Comparison of ENCODE assay signal across 21 cellular contexts in genomic region chr1:90480271-90480835, GRCh38.
"Had no signal": no experiment of that assay in that cellular context is flagged by ENCODE, and none has a peak within 500 bp of the region (broad histone marks: within the 10 kb centered on the region; RNA-seq: fewer than 3 reads in every experiment).

No MANE protein-coding gene starts in this region.

- DNase-seq: IMR-90, Karpas-422, KG1, MM.1S, NCI-H1092 treated with DMSO at 0.1 percent for 48 hours, NCI-H1694 treated with DMSO at 0.1 percent for 48 hours, NCI-H1930, NCI-H2081, NCI-H2107, NCI-H2227 treated with DMSO at 0.1 percent for 48 hours, NCI-H524, NCI-H526 treated with DMSO at 0.1 percent for 48 hours, NCI-H774, OCI-M1, PC-9, Peyer's patch, SHP77 treated with DMSO at 0.1 percent for 48 hours, SW 1271, T-cell had no signal

- H3K27ac ChIP-seq: PC-9, Peyer's patch, SJCRH30 had no signal

- H3K4me3 ChIP-seq: PC-9, Peyer's patch, SJCRH30 had no signal

- H3K4me1 ChIP-seq: Peyer's patch, SJCRH30 had no signal

- H3K36me3 ChIP-seq: Peyer's patch, SJCRH30 had no signal

- H3K27me3 ChIP-seq: Peyer's patch, SJCRH30 had no signal

- H2AFZ ChIP-seq: PC-9 had no signal

- ATAC-seq: Right ventricle myocardium inferior, T-cell had no signal

- H3K4me2 ChIP-seq: PC-9 had no signal

- H3K9me3 ChIP-seq: Peyer's patch, SJCRH30 had no signal
